ENCODE assay signal across 8 cellular contexts in genomic region chr9:5886114-5886939, GRCh38. TPM values are rescaled to one million over a fixed set of nuclear protein-coding genes. Genes with fewer than 3 reads are reported as not detected.
DNase-seq lines count a peak whose midpoint lies in the region; ATAC-seq, FAIRE-seq and TF ChIP-seq lines count a peak whose summit lies in the region.

No MANE protein-coding gene starts in this region.

- no peaks in the 10 kb centered on the region for H4K20me1 ChIP-seq in K562 (replicated peaks; ENCODE audit: control insufficient read depth, insufficient read depth, low read length)

- CTCF ChIA-PET in K562 (lab: Yijun Ruan, JAX; ENCODE audit: low intra/inter-chr PET ratio) = interaction anchor here (0.6 to 1.5 kb wide), 3 partner anchors 13 to 420 kb away, joined by 3 to 4 read pairs (median 4); no protein-coding TSS in a partner anchor

- no peak overlapping the region for H3K9ac ChIP-seq in K562 (ENCODE audit: insufficient read depth in 1 of 2, low read depth in 2 of 2, low read length in 2 of 2)

- peak; percentile 84 for FAIRE-seq in K562 (lab: Jason Lieb, UNC)

- in situ Hi-C loops in K562 (cut with MboI) = loop anchor here (25.0 kb wide), 1 partner anchor 426 kb away; no protein-coding TSS in a partner anchor

- peak; percentile 95 for ATAC-seq in GM18498 (IDR thresholded peaks at IDR 0.05; ENCODE audit: unreplicated experiment)
- ATAC-seq in HG02840 (IDR thresholded peaks at IDR 0.05; ENCODE audit: low FRiP score, unreplicated experiment) = peak; percentile 84
- ATAC-seq in K562 = peak; percentile 99

- H3K27ac ChIP-seq in K562 (ENCODE audit: extremely low read depth, low read depth, low read length) = no peak overlapping the region

- H2AFZ ChIP-seq in K562 (ENCODE audit: low read depth, low read length) = no peak overlapping the region

- H3K9me1 ChIP-seq in K562 (ENCODE audit: control insufficient read depth, insufficient read depth, low read length) = no peaks in the 10 kb centered on the region

- no TSS peak for BruUV-seq in K562 (replicated peaks; lab: Mats Ljungman, UMichigan)

- WGBS in K562 (ENCODE audit: insufficient coverage, low coverage, missing lambda C conversion rate) = 50% methylated on average over 8 of the region's 8 CpGs

- peak; percentile 75 to 92 for TF ChIP-seq RAD21 in K562 (CRISPR knock-in tag; conservative IDR thresholded peaks at IDR 0.05 in 1 of 2, IDR thresholded peaks at IDR 0.05 in 1 of 2)

- no peaks in the 10 kb centered on the region for H3K9me3 ChIP-seq in K562 (replicated peaks; ENCODE audit: control insufficient read depth, insufficient read depth, low read depth, low read length)

- no peaks in the 10 kb centered on the region for H3K79me2 ChIP-seq in K562 (ENCODE audit: control insufficient read depth, insufficient read depth, low read length)

- H3K4me3 ChIP-seq in K562 = no peak overlapping the region

- H3K36me3 ChIP-seq in K562 (ENCODE audit: control insufficient read depth, insufficient read depth, low read length) = no peaks in the 10 kb centered on the region

- H3K27me3 ChIP-seq in K562 (ENCODE audit: control insufficient read depth in 2 of 2, insufficient read depth in 2 of 2, low read length in 2 of 2) = no peaks in the 10 kb centered on the region

- no peak overlapping the region for H3K4me2 ChIP-seq in K562 (ENCODE audit: insufficient read depth, low read length)

- H3K4me1 ChIP-seq in K562 (replicated peaks in 1 of 2; ENCODE audit: control insufficient read depth in 2 of 2, insufficient read depth in 2 of 2, low read length in 2 of 2) = 0 out of 5 replicates have a peak, but pooled peaks cover 0 to 3% of the 10 kb centered on the region in 2 experiments

- TF ChIP-seq POLR2A in K562 (conservative IDR thresholded peaks at IDR 0.05) = no peak

- POLR2A ChIA-PET in K562 (lab: Yijun Ruan, JAX) = interaction anchor here (0.6 to 0.7 kb wide), 3 partner anchors 48 to 59 kb away, joined by 3 to 4 read pairs (median 3); no protein-coding TSS in a partner anchor

- peak; percentile 38 for DNase-seq in 8988T
- peak; percentile 73 for DNase-seq in NCI-H1694 (lab: John Stamatoyannopoulos, UW)
- DNase-seq in UCSD-AML1 (lab: John Stamatoyannopoulos, UW; ENCODE audit: unreplicated experiment) = peak; percentile 77
- DNase-seq in K562 (ENCODE audit: extremely low read depth in 1 of 4, low spot score in 3 of 4) = peak; percentile 67 to 80 (median 75)
- DNase-seq in inferior parietal cortex (ENCODE audit: extremely low spot score) = peak; percentile 77
- DNase-seq in stimulated activated CD4-positive, alpha-beta T cell treated with anti-CD3 and anti-CD28 coated beads, Interleukin-1b, Interleukin-23, amount 100 ng/mL, for 1 hour (ENCODE audit: low read depth in 2 of 2) = peak; percentile 53 to 75

- peak; percentile 79 to 88 (median 85) for TF ChIP-seq CTCF in K562 (IDR thresholded peaks at IDR 0.05 in 2 of 3, conservative IDR thresholded peaks at IDR 0.05 in 1 of 3; ENCODE audit: insufficient read depth in 2 of 3, low read depth in 1 of 3, low read length in 3 of 3)

- intact Hi-C loops in K562 (cut with micrococcal nuclease) = loop anchor here (1.0 to 5.0 kb wide), 2 partner anchors 168 to 421 kb away; no protein-coding TSS in a partner anchor

- TF ChIP-seq EP300 in K562 (IDR thresholded peaks at IDR 0.05; ENCODE audit: low read length) = no peak

TF ChIP-seq in K562, 482 proteins besides CTCF, POLR2A, EP300 and RAD21 (continues in another document):
- TF ChIP-seq SNAPC5 (CRISPR knock-in tag; IDR thresholded peaks at IDR 0.05) (no peak), CREBBP (IDR thresholded peaks at IDR 0.05; ENCODE audit: low read depth, low read length) (no peak), XRCC5 (IDR thresholded peaks at IDR 0.05; ENCODE audit: low read depth, low read length) (0 out of 2 replicates have a peak, but pooled peaks have one; percentile 29), PREB (CRISPR knock-in tag; IDR thresholded peaks at IDR 0.05) (no peak), STAG1 (CRISPR knock-in tag; IDR thresholded peaks at IDR 0.05; ENCODE audit: borderline replicate concordance) (peak; percentile 13; the same call in 1 of the 2 replicates), BRF1 (IDR thresholded peaks at IDR 0.05; ENCODE audit: borderline replicate concordance, extremely low read depth, insufficient read length) (no peak), GABPA (tag; conservative IDR thresholded peaks at IDR 0.05; ENCODE audit: low read depth) (no peak), SIRT6 (IDR thresholded peaks at IDR 0.05; ENCODE audit: low read depth, low read length) (no peak), DEAF1 (CRISPR knock-in tag; IDR thresholded peaks at IDR 0.05) (peak; percentile 59; the same call in 1 of the 2 replicates), NFRKB (IDR thresholded peaks at IDR 0.05; ENCODE audit: low read depth) (no peak), RBM25 (IDR thresholded peaks at IDR 0.05; ENCODE audit: low read depth, low read length, severe bottlenecking) (no peak), HSF4 (CRISPR knock-in tag; IDR thresholded peaks at IDR 0.05; ENCODE audit: borderline replicate concordance) (no peak), TFAP4 (CRISPR knock-in tag; IDR thresholded peaks at IDR 0.05; ENCODE audit: borderline replicate concordance) (0 out of 2 replicates have a peak, but pooled peaks have one; percentile 28)

RNA-seq across cellular contexts. Expression of gene MLANA, which starts 4.4 kb away (rescaled TPM):
- total RNA-seq in K562 (2011; cell fraction: chromatin; rRNA removed; ENCODE audit: low replicate concordance) = not detected in 2 replicates
- not detected in 2 replicates for total RNA-seq in K562 (2011; cell fraction: nucleolus; rRNA removed)
- not detected in 2 replicates for total RNA-seq in K562 (2011; cell fraction: nucleoplasm; rRNA removed)
- total RNA-seq in K562 (2014; rRNA removed) (not detected in 2 replicates), K562 (2014; rRNA removed; fragmentation: Illumina TruSeq; extraction: Trizol) (not detected in 2 replicates), K562 (2015; rRNA removed; fragmentation: Illumina TruSeq; extraction: Trizol) (not detected in 2 replicates), K562 (2021) (not detected in 2 replicates)
- polyA plus RNA-seq in K562 (2011; rRNA removed) (not detected in 2 replicates), K562 (2014; fragmentation: Illumina TruSeq; extraction: Trizol) (not detected in 2 replicates), K562 (2014; fragmentation: Nextera tagmentation; extraction: Ambion mirVana) (not detected), K562 (2014; rRNA removed) (not detected in 2 replicates)
- not detected in 2 replicates for polyA plus RNA-seq in K562 (2011; cell fraction: cytosol; rRNA removed)
- polyA plus RNA-seq in K562 (2011; cell fraction: nucleus; rRNA removed) = not detected in 2 replicates
- polyA plus RNA-seq in K562 (2012) = 0.08 and 0.46 TPM in 2 replicates
- polyA minus RNA-seq in K562 (2011; rRNA and poly(A)+ RNA removed) = not detected in 2 replicates
- polyA minus RNA-seq in K562 (2011; cell fraction: cytosol; rRNA and poly(A)+ RNA removed) = not detected in 2 replicates
- polyA minus RNA-seq in K562 (2011; cell fraction: nucleus; rRNA and poly(A)+ RNA removed) = not detected in 2 replicates

RNA-seq across cellular contexts. Expression of gene ERMP1, which starts 53.4 kb away (rescaled TPM):
- 33.3 and 50.1 TPM in 2 replicates for total RNA-seq in K562 (2011; cell fraction: chromatin; rRNA removed; ENCODE audit: low replicate concordance)
- 21.5 and 22.9 TPM in 2 replicates for total RNA-seq in K562 (2011; cell fraction: nucleolus; rRNA removed)
- total RNA-seq in K562 (2011; cell fraction: nucleoplasm; rRNA removed) = 40.9 and 50.4 TPM in 2 replicates
- 8.5 and 9.4 TPM in 2 replicates for total RNA-seq in K562 (2014; rRNA removed)
- total RNA-seq in K562 (2014; rRNA removed; fragmentation: Illumina TruSeq; extraction: Trizol) = 12.6 and 14.5 TPM in 2 replicates
- total RNA-seq in K562 (2015; rRNA removed; fragmentation: Illumina TruSeq; extraction: Trizol) = 15.7 and 17.7 TPM in 2 replicates
- total RNA-seq in K562 (2021) = 12.0 and 14.5 TPM in 2 replicates
- 24.6 and 26.3 TPM in 2 replicates for polyA plus RNA-seq in K562 (2011; rRNA removed)
- polyA plus RNA-seq in K562 (2011; cell fraction: cytosol; rRNA removed) = 8.6 and 21.4 TPM in 2 replicates
- 16.4 and 20.7 TPM in 2 replicates for polyA plus RNA-seq in K562 (2011; cell fraction: nucleus; rRNA removed)
- polyA plus RNA-seq in K562 (2012) = 12.3 and 25.2 TPM in 2 replicates
- polyA plus RNA-seq in K562 (2014; fragmentation: Illumina TruSeq; extraction: Trizol) = 11.1 and 12.9 TPM in 2 replicates
- 1 to 10 TPM; 2.5 to 4.6 TPM for polyA plus RNA-seq in K562 (2014; fragmentation: Nextera tagmentation; extraction: Ambion mirVana)
- polyA plus RNA-seq in K562 (2014; rRNA removed) = 7.1 and 8.3 TPM in 2 replicates
- 44.8 and 50.2 TPM in 2 replicates for polyA minus RNA-seq in K562 (2011; rRNA and poly(A)+ RNA removed)
- polyA minus RNA-seq in K562 (2011; cell fraction: cytosol; rRNA and poly(A)+ RNA removed) = 21.6 and 22.4 TPM in 2 replicates
- polyA minus RNA-seq in K562 (2011; cell fraction: nucleus; rRNA and poly(A)+ RNA removed) = 11.3 and 20.2 TPM in 2 replicates
